Comparison of ENCODE assay signal across 16 cellular contexts in the genomic region with DNA sequence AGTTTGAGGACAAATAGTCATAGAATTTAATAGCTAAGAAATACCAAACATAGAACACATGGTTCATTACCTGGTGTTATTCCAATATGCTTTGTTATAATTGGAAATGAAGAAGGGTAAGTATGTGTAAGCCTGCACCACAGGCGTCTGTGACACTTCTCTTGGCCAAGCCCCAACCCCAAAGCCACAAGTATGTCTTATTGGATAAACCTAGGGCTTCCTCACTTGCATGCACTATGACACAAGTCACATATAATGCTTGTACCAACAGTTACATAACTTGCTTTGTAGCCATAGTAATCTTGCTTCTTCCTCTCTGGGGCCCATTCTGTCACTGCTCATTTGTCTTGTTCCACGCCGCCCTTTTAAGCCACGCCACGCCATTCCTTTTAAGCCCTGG. TPM values are rescaled to one million over a fixed set of nuclear protein-coding genes. Genes with fewer than 3 reads are reported as not detected.
DNase-seq lines count a peak whose midpoint lies in the region; ATAC-seq lines count a peak whose summit lies in the region.
"Had no signal": no experiment of that assay in that cellular context is flagged by ENCODE, and none has a peak within 500 bp of the region (broad histone marks: within the 10 kb centered on the region; RNA-seq: fewer than 3 reads in every experiment).

No MANE protein-coding gene starts in this region.

- H3K9ac ChIP-seq in GM23248: no peak overlapping the region

- H3K4me3 ChIP-seq in GM23248: no peak overlapping the region
- H3K4me3 ChIP-seq: PC-9, suprapubic skin had no signal

- no peak overlapping the region for H3K27ac ChIP-seq in GM23248
- H3K27ac ChIP-seq: PC-9, suprapubic skin had no signal

- DNase-seq in GM23248 (peak; percentile 71), SKM-1 treated with dmso at 0.1 percent for 144 hours (lab: John Stamatoyannopoulos, UW; ENCODE audit: unreplicated experiment) (peak; percentile 94), fibroblast of peridontal ligament (ENCODE audit: extremely low read depth) (peak; percentile 43), sciatic nerve (ENCODE audit: low spot score) (no peak), COR-L47 (lab: John Stamatoyannopoulos, UW) (no peak), amniotic stem cell (lab: John Stamatoyannopoulos, UW) (no peak), A172 (ENCODE audit: low spot score) (no peak)
- DNase-seq: activated CD8-positive, alpha-beta T cell treated with anti-CD3 and anti-CD28 coated beads for 36 hours; activated effector memory CD4-positive, alpha-beta T cell treated with Interleukin-2 at 50 U/mL for 16 hours; caudate nucleus; Karpas-422; PC-9 had no signal

- H4K20me1 ChIP-seq in GM23248 (ENCODE audit: insufficient read depth): no peaks in the 10 kb centered on the region

- 2 to 6% methylated on average over 5 of the region's 5 CpGs for WGBS in GM23248 (ENCODE audit: low coverage in 1 of 2, low lambda C conversion rate in 2 of 2, missing lambda C conversion rate in 2 of 2), 2 experiments

- intact Hi-C loops in sciatic nerve (cut with DNase I): no loop called here

- peaks cover 12% of the 10 kb centered on the region; the same call in 1 of the 2 replicates for H3K4me1 ChIP-seq in GM23248 (ENCODE audit: insufficient read depth)
- H3K4me1 ChIP-seq: suprapubic skin had no signal

- ATAC-seq in sciatic nerve (peak; percentile 70), HG02759 (IDR thresholded peaks at IDR 0.05; ENCODE audit: unreplicated experiment) (no peak)
- ATAC-seq: activated CD8-positive, alpha-beta T cell treated with anti-CD3 and anti-CD28 coated beads for 36 hours had no signal

- H3K9me2 ChIP-seq in GM23248 (ENCODE audit: insufficient read depth): no peaks in the 10 kb centered on the region

- H2AFZ ChIP-seq in GM23248: no peak overlapping the region
- H2AFZ ChIP-seq: PC-9 had no signal

- H3K36me3 ChIP-seq in GM23248 (ENCODE audit: low read depth): no peaks in the 10 kb centered on the region
- H3K36me3 ChIP-seq: suprapubic skin had no signal

- no peaks in the 10 kb centered on the region for H3F3A ChIP-seq in GM23248 (ENCODE audit: insufficient read depth)

- in situ Hi-C loops in GM23248 (cut with MboI): no loop called here

- no peaks in the 10 kb centered on the region for H3K9me3 ChIP-seq in GM23248 (ENCODE audit: low read depth)
- H3K9me3 ChIP-seq: suprapubic skin had no signal

- no peaks in the 10 kb centered on the region for H3K79me2 ChIP-seq in GM23248 (ENCODE audit: insufficient read depth)

- H3K27me3 ChIP-seq in GM23248 (replicated peaks; ENCODE audit: insufficient read depth): peaks cover 7% of the 10 kb centered on the region; the same call in 1 of the 2 replicates
- H3K27me3 ChIP-seq: suprapubic skin had no signal

- peak overlapping the region; percentile 24 for H3K4me2 ChIP-seq in GM23248 (ENCODE audit: unreplicated experiment)
- H3K4me2 ChIP-seq: PC-9 had no signal

RNA-seq across cellular contexts. Expression of a gene that starts 48.2 kb away (rescaled TPM):
- total RNA-seq in GM23248 (2014; rRNA removed; shearing (Covaris generic)): under 0.01 TPM in 1 of 2 replicates, not detected in the other
- 0.05 TPM in 1 of 2 replicates, not detected in the other for polyA plus RNA-seq in GM23248 (2016; fragmentation: Nextera tagmentation; extraction: Ambion mirVana)
- 12.6 TPM for total RNA-seq in sciatic nerve
- total RNA-seq in A172 (2014; rRNA removed; shearing (Covaris generic)): not detected in 2 replicates
- total RNA-seq: activated CD8-positive, alpha-beta T cell treated with anti-CD3 and anti-CD28 coated beads for 36 hours; endothelial cell of umbilical vein; PC-9; T-helper 2 cell treated with Interferon-gamma antibody and Interleukin-4, amounts not matched to agents 100 ng/mL and 5 ng/mL, for 36 hours had no signal
- polyA plus RNA-seq: endothelial cell of umbilical vein had no signal

Comparison
In these comparisons a context has a peak if more than half of its experiments do, and no peak if none do; other contexts are left out.
1. DNase-seq: peak in GM23248 (single experiment), SKM-1 treated with dmso at 0.1 percent for 144 hours (single experiment) and fibroblast of peridontal ligament (single experiment); none in sciatic nerve (single experiment), COR-L47 (single experiment), amniotic stem cell (single experiment) and A172 (single experiment).
2. RNA of a gene that starts 48.2 kb away (total RNA-seq): 12.6 TPM in sciatic nerve (single experiment); under 0.01 TPM in GM23248 and not detected in A172; every median in the first group is over 10 times any median in the second.